1 cellular context compared by ENCODE assay signal in genomic region chr6:41940759-41941279, GRCh38.
TF ChIP-seq lines count a peak whose summit lies in the region.

No MANE protein-coding gene starts in this region.

TF ChIP-seq in K562, 482 proteins besides CTCF, POLR2A, EP300 and RAD21 (continued from another document and continues in another):
- TF ChIP-seq PBX2 (CRISPR knock-in tag; IDR thresholded peaks at IDR 0.05; ENCODE audit: low read depth) (no peak), PBX2 (tag; conservative IDR thresholded peaks at IDR 0.05; ENCODE audit: low read depth) (no peak), ZNF212 (CRISPR knock-in tag; IDR thresholded peaks at IDR 0.05) (no peak), USF2 (CRISPR knock-in tag; IDR thresholded peaks at IDR 0.05) (no peak), ZNF512 (tag; IDR thresholded peaks at IDR 0.05) (no peak), ZNF263 (CRISPR knock-in tag; IDR thresholded peaks at IDR 0.05; ENCODE audit: borderline replicate concordance) (0 out of 2 replicates have a peak, but pooled peaks have one; percentile 68), CCAR2 (IDR thresholded peaks at IDR 0.05; ENCODE audit: low read depth, low read length) (no peak), HDAC6 (IDR thresholded peaks at IDR 0.05; ENCODE audit: low read depth, low read length) (no peak), SUPT5H (IDR thresholded peaks at IDR 0.05) (no peak), ZBTB40 (IDR thresholded peaks at IDR 0.05) (0 out of 2 replicates have a peak, but pooled peaks have one; percentile 42), ZBTB40 (CRISPR knock-in tag; IDR thresholded peaks at IDR 0.05) (no peak), HBP1 (CRISPR knock-in tag; IDR thresholded peaks at IDR 0.05) (no peak), CREB5 (CRISPR knock-in tag; IDR thresholded peaks at IDR 0.05) (no peak), MAZ (CRISPR knock-in tag; conservative IDR thresholded peaks at IDR 0.05 in 1 of 2, IDR thresholded peaks at IDR 0.05 in 1 of 2) (peak; percentile 63 to 72; a peak in 2 of 4 replicates), ZFP30 (CRISPR knock-in tag; IDR thresholded peaks at IDR 0.05; ENCODE audit: borderline replicate concordance) (no peak), ETV6 (IDR thresholded peaks at IDR 0.05; ENCODE audit: borderline replicate concordance in 1 of 2, low read depth in 2 of 2, low read length in 1 of 2) (peak in 1 of 2 experiments; percentile 10; a peak in 1 of 4 replicates), ETV6 (CRISPR knock-in tag; IDR thresholded peaks at IDR 0.05; ENCODE audit: borderline replicate concordance) (no peak), SRF (CRISPR knock-in tag; IDR thresholded peaks at IDR 0.05) (no peak), ZFP1 (CRISPR knock-in tag; IDR thresholded peaks at IDR 0.05) (no peak), KDM4B (IDR thresholded peaks at IDR 0.05; ENCODE audit: borderline replicate concordance in 2 of 2, low read depth in 1 of 2) (no peak), ZNF175 (CRISPR knock-in tag; IDR thresholded peaks at IDR 0.05; ENCODE audit: low read depth) (no peak), RBFOX2 (IDR thresholded peaks at IDR 0.05; ENCODE audit: low read depth, low read length) (peak; percentile 73), LCOR (CRISPR knock-in tag; IDR thresholded peaks at IDR 0.05) (no peak), CUX1 (CRISPR knock-in tag; IDR thresholded peaks at IDR 0.05) (no peak), FOXJ2 (tag; IDR thresholded peaks at IDR 0.05) (no peak), VEZF1 (CRISPR knock-in tag; IDR thresholded peaks at IDR 0.05) (peak; percentile 43), ZNF644 (tag; IDR thresholded peaks at IDR 0.05; ENCODE audit: low read depth) (no peak), FOXO4 (CRISPR knock-in tag; IDR thresholded peaks at IDR 0.05) (no peak), NR3C1 (CRISPR knock-in tag; IDR thresholded peaks at IDR 0.05) (no peak; the same call in 1 of the 2 replicates)
